ENCODE assay signal across 10 cellular contexts in genomic region chr6:21859193-21859735, GRCh38.
"Had no signal": no experiment of that assay in that cellular context is flagged by ENCODE, and none has a peak within 500 bp of the region (broad histone marks: within the 10 kb centered on the region; RNA-seq: fewer than 3 reads in every experiment).

No MANE protein-coding gene starts in this region.

- DNase-seq: GM23248, GOT3, H7, HFFc6, KBM-7 had no signal

- H3K4me1 ChIP-seq: HAP-1 had no signal

- ATAC-seq: HCT116, HepG2 had no signal

- H3K4me3 Mint-ChIP-seq: HFFc6 had no signal

- H3K9me3 Mint-ChIP-seq: HFFc6 had no signal

- H3K4me1 Mint-ChIP-seq: IgD-negative memory B cell had no signal

- H3K9ac ChIP-seq: GM23248 had no signal

- H3K27ac ChIP-seq: GM23248, HL-60 had no signal

- H3K9me3 ChIP-seq: HAP-1 had no signal

- H3K36me3 ChIP-seq: HAP-1 had no signal

- H3K36me3 Mint-ChIP-seq: IgD-negative memory B cell had no signal

- H3K27ac Mint-ChIP-seq: HFFc6, IgD-negative memory B cell had no signal

- H3K4me3 ChIP-seq: GM23248, HAP-1 had no signal
